ENCODE assay signal across 1 cellular context in the genomic region with DNA sequence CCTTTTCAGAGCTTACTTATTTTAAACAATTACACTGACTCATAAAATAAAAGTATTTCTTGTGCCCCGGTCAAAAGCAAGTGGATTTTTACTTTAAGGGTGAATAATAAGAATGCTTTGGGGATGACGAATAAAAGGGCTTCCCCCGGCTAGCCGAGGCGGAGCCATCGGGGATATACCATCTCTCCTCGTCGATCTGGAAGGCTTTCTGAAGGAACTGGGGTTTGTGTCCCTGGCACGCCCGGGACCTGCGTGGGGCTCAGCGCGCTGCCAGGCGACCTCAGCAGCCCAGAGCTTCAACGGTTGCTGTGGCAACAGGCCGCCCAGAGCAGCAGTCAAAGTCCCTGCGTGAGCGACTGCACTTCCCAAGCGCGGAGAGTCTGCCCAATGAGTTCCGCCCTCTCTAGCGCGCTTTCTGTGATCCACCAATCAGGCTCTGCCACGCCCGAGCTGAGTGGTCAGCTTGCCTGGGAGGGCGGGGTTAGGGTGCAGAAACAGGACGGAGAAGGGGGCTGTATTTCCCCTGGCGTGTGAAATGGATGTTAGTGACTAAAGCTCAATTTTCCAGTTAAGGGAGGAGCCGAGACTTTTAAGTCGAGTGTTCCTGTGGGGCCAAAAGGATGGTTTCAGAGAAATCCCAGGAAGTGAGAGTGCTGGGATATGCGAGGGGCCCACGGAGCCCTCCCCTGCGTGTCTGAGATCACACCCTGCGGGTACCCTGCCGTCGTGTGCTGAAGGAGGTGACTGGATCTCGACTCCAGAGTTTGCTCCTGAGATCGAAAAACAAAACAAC.
A peak's percentile ranks its signal among the peaks of the same experiment; 100 is the strongest.
TF ChIP-seq lines count a peak whose summit lies in the region.

No MANE protein-coding gene starts in this region.

TF ChIP-seq in HEK293, 187 proteins besides CTCF, POLR2A, EP300 and RAD21 (continued from another document):
- peak; percentile 76 for TF ChIP-seq ZNF335 (tag by site-specific recombination; conservative IDR thresholded peaks at IDR 0.05)
- peak; percentile 17; the same call in 1 of the 2 replicates for TF ChIP-seq ZNF600 (tag by site-specific recombination; IDR thresholded peaks at IDR 0.05)
- TF ChIP-seq GFI1B (tag by site-specific recombination; IDR thresholded peaks at IDR 0.05), result no peak
- no peak for TF ChIP-seq ZNF223 (tag by site-specific recombination; IDR thresholded peaks at IDR 0.05)
- peak; percentile 98 for TF ChIP-seq SP2 (tag by site-specific recombination; IDR thresholded peaks at IDR 0.05)
- TF ChIP-seq ZBTB26 (tag by site-specific recombination; optimal IDR thresholded peaks at IDR 0.05), result peak; percentile 25
- peak; percentile 53; the same call in 1 of the 2 replicates for TF ChIP-seq KLF8 (tag by site-specific recombination; IDR thresholded peaks at IDR 0.05)
- TF ChIP-seq MYNN (tag by site-specific recombination; IDR thresholded peaks at IDR 0.05; ENCODE audit: borderline replicate concordance), result peak; percentile 97
- TF ChIP-seq KLF9 (tag by site-specific recombination; IDR thresholded peaks at IDR 0.05; ENCODE audit: low read depth), result 0 out of 2 replicates have a peak, but pooled peaks have one; percentile 15
- TF ChIP-seq, protein P1, sequence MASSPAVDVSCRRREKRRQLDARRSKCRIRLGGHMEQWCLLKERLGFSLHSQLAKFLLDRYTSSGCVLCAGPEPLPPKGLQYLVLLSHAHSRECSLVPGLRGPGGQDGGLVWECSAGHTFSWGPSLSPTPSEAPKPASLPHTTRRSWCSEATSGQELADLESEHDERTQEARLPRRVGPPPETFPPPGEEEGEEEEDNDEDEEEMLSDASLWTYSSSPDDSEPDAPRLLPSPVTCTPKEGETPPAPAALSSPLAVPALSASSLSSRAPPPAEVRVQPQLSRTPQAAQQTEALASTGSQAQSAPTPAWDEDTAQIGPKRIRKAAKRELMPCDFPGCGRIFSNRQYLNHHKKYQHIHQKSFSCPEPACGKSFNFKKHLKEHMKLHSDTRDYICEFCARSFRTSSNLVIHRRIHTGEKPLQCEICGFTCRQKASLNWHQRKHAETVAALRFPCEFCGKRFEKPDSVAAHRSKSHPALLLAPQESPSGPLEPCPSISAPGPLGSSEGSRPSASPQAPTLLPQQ (tag by site-specific recombination; IDR thresholded peaks at IDR 0.05), result peak; percentile 58; the same call in 1 of the 2 replicates
- peak; percentile 75 for TF ChIP-seq GLIS2 (tag by site-specific recombination; IDR thresholded peaks at IDR 0.05)
- TF ChIP-seq, protein P2, sequence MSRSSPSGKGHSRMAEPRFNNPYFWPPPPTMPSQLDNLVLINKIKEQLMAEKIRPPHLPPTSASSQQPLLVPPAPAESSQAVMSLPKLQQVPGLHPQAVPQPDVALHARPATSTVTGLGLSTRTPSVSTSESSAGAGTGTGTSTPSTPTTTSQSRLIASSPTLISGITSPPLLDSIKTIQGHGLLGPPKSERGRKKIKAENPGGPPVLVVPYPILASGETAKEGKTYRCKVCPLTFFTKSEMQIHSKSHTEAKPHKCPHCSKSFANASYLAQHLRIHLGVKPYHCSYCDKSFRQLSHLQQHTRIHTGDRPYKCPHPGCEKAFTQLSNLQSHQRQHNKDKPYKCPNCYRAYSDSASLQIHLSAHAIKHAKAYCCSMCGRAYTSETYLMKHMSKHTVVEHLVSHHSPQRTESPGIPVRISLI (tag by site-specific recombination; IDR thresholded peaks at IDR 0.05), result no peak
- peak; percentile 90 for TF ChIP-seq ZBTB17 (tag by site-specific recombination; IDR thresholded peaks at IDR 0.05)
- no peak for TF ChIP-seq ZNF776 (tag by site-specific recombination; IDR thresholded peaks at IDR 0.05; ENCODE audit: borderline replicate concordance)
- TF ChIP-seq SP7 (tag by site-specific recombination; IDR thresholded peaks at IDR 0.05), result 0 out of 2 replicates have a peak, but pooled peaks have one; percentile 27
- TF ChIP-seq ZNF169 (tag by site-specific recombination; IDR thresholded peaks at IDR 0.05), result no peak
- 0 out of 2 replicates have a peak, but pooled peaks have one; percentile 6 for TF ChIP-seq ZSCAN30 (tag by site-specific recombination; IDR thresholded peaks at IDR 0.05)
- TF ChIP-seq ZNF214 (tag by site-specific recombination; IDR thresholded peaks at IDR 0.05; ENCODE audit: borderline replicate concordance), result no peak
- 0 out of 2 replicates have a peak, but pooled peaks have one; percentile 17 for TF ChIP-seq ZNF629 (tag by site-specific recombination; IDR thresholded peaks at IDR 0.05)
- no peak for TF ChIP-seq ZSCAN5A (tag by site-specific recombination; IDR thresholded peaks at IDR 0.05)
- 0 out of 2 replicates have a peak, but pooled peaks have one; percentile 32 for TF ChIP-seq KLF16 (tag by site-specific recombination; IDR thresholded peaks at IDR 0.05)
- no peak for TF ChIP-seq ZNF26 (tag by site-specific recombination; IDR thresholded peaks at IDR 0.05)
- no peak for TF ChIP-seq ZNF423 (tag by site-specific recombination; IDR thresholded peaks at IDR 0.05)
- TF ChIP-seq ZNF354C (tag by site-specific recombination; IDR thresholded peaks at IDR 0.05; ENCODE audit: borderline replicate concordance, low read depth), result no peak
- TF ChIP-seq ZFP69B (tag by site-specific recombination; IDR thresholded peaks at IDR 0.05), result peak; percentile 53; the same call in 1 of the 2 replicates
- TF ChIP-seq ZNF48 (tag by site-specific recombination; IDR thresholded peaks at IDR 0.05), result no peak
- TF ChIP-seq FEZF1 (tag by site-specific recombination; IDR thresholded peaks at IDR 0.05), result no peak
- peak; percentile 98 for TF ChIP-seq PRDM10 (tag by site-specific recombination; IDR thresholded peaks at IDR 0.05)
- no peak for TF ChIP-seq ZSCAN16 (tag by site-specific recombination; IDR thresholded peaks at IDR 0.05)
- no peak for TF ChIP-seq ZNF660 (tag by site-specific recombination; IDR thresholded peaks at IDR 0.05)
- TF ChIP-seq ZBTB11 (tag by site-specific recombination; conservative IDR thresholded peaks at IDR 0.05; ENCODE audit: low read depth), result no peak
- no peak for TF ChIP-seq ZBTB21 (tag by site-specific recombination; IDR thresholded peaks at IDR 0.05)
- 0 out of 2 replicates have a peak, but pooled peaks have one; percentile 46 for TF ChIP-seq REPIN1 (tag by site-specific recombination; IDR thresholded peaks at IDR 0.05; ENCODE audit: low read depth)
- TF ChIP-seq SP3 (tag by site-specific recombination; IDR thresholded peaks at IDR 0.05), result peak; percentile 77
- no peak for TF ChIP-seq ZNF785 (tag by site-specific recombination; IDR thresholded peaks at IDR 0.05)
- no peak for TF ChIP-seq ZNF416 (tag by site-specific recombination; IDR thresholded peaks at IDR 0.05)
- 0 out of 2 replicates have a peak, but pooled peaks have one; percentile 28 for TF ChIP-seq ZBTB48 (tag by site-specific recombination; IDR thresholded peaks at IDR 0.05)
- peak; percentile 14; the same call in 1 of the 2 replicates for TF ChIP-seq GLIS1 (tag by site-specific recombination; IDR thresholded peaks at IDR 0.05)
